ENCODE assay signal across 8 cellular contexts in genomic region chr16:71626018-71626857, GRCh38. TPM values are rescaled to one million over a fixed set of nuclear protein-coding genes. Genes with fewer than 3 reads are reported as not detected.
DNase-seq lines count a peak whose midpoint lies in the region; ATAC-seq, FAIRE-seq and TF ChIP-seq lines count a peak whose summit lies in the region.

A gene with protein sequence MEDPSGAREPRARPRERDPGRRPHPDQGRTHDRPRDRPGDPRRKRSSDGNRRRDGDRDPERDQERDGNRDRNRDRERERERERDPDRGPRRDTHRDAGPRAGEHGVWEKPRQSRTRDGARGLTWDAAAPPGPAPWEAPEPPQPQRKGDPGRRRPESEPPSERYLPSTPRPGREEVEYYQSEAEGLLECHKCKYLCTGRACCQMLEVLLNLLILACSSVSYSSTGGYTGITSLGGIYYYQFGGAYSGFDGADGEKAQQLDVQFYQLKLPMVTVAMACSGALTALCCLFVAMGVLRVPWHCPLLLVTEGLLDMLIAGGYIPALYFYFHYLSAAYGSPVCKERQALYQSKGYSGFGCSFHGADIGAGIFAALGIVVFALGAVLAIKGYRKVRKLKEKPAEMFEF (plus strand): TSS chr16:71626184. CDS start chr16:71626230, 46 bp downstream.

- ATAC-seq in heart left ventricle: peak in 1 of 4 donors; percentile 33
- ATAC-seq in Right ventricle myocardium inferior: no peak
- ATAC-seq in T-helper 17 cell: peak; percentile 36
- no peak for ATAC-seq in HG03520 (IDR thresholded peaks at IDR 0.05; ENCODE audit: unreplicated experiment)
- no peak for ATAC-seq in HG03469 (IDR thresholded peaks at IDR 0.05; ENCODE audit: unreplicated experiment)

- H3K27ac ChIP-seq in heart left ventricle (no peak within 1 kb of the TSS), ectodermal cell (ENCODE audit: insufficient read depth, low read depth, low read length, poor library complexity, severe bottlenecking) (no peak within 1 kb of the TSS), muscle layer of duodenum (ENCODE audit: low read length) (no peak within 1 kb of the TSS)

- no peaks in the 10 kb centered on the region for H3K36me3 Mint-ChIP-seq in T-helper 17 cell (ENCODE audit: low read depth)

- FAIRE-seq in D721Med (lab: Jason Lieb, UNC): no peak

- peaks cover 11% of the 10 kb centered on the region for H3K4me1 Mint-ChIP-seq in T-helper 17 cell

- intact Hi-C loops in heart left ventricle (cut with DNase I): no loop called here
- intact Hi-C loops in Right ventricle myocardium inferior (cut with DNase I): no loop called here

- peaks cover 8 to 65% (median 32%) of the 10 kb centered on the region in 9 donors for H3K27me3 ChIP-seq in heart left ventricle
- H3K27me3 ChIP-seq in ectodermal cell (ENCODE audit: control insufficient read depth, insufficient read depth, low read length, poor library complexity, severe bottlenecking): peaks cover 45% of the 10 kb centered on the region
- no peaks in the 10 kb centered on the region for H3K27me3 ChIP-seq in muscle layer of duodenum (ENCODE audit: low read depth, low read length)

- 1 to 2% (median 1%) methylated on average over 32 to 98 of the region's 98 CpGs for WGBS in heart left ventricle, 4 donors
- WGBS in ectodermal cell, 2 experiments: 1% methylated on average over 98 of the region's 98 CpGs

- peaks cover 11% of the 10 kb centered on the region for H3K27me3 Mint-ChIP-seq in T-helper 17 cell

- DNase-seq in heart left ventricle (no peak), Right ventricle myocardium inferior (ENCODE audit: missing footprints) (no peak), T-helper 17 cell (peak in 2 of 3 donors; percentile 12 to 21), D721Med (ENCODE audit: insufficient read length, low spot score) (no peak)

- H3K9me3 ChIP-seq in heart left ventricle: peaks cover 0 to 9% (median 0%) of the 10 kb centered on the region in 12 donors
- no peaks in the 10 kb centered on the region for H3K9me3 ChIP-seq in T-helper 17 cell (ENCODE audit: control insufficient read depth, low read length, poor library complexity, severe bottlenecking)
- H3K9me3 ChIP-seq in ectodermal cell (ENCODE audit: control insufficient read depth, low read length): no peaks in the 10 kb centered on the region
- peaks cover 0 to 3% of the 10 kb centered on the region in 2 donors for H3K9me3 ChIP-seq in muscle layer of duodenum (ENCODE audit: control insufficient read depth in 1 of 2, low read length in 2 of 2)

- H3K4me3 Mint-ChIP-seq in T-helper 17 cell: peak within 1 kb of the TSS; percentile 63

- no peak for TF ChIP-seq POLR2A in heart left ventricle (IDR thresholded peaks at IDR 0.05)

- H3K36me3 ChIP-seq in heart left ventricle (no peaks in the 10 kb centered on the region), ectodermal cell (ENCODE audit: control insufficient read depth, insufficient read depth, low read length) (no peaks in the 10 kb centered on the region), muscle layer of duodenum (ENCODE audit: control insufficient read depth in 1 of 2, insufficient read depth in 2 of 2, low read length in 2 of 2) (peaks cover 0 to 2% of the 10 kb centered on the region in 2 donors)

- TF ChIP-seq CTCF in heart left ventricle (IDR thresholded peaks at IDR 0.05): no peak
- TF ChIP-seq CTCF in D721Med (IDR thresholded peaks at IDR 0.05; ENCODE audit: insufficient read depth, missing control alignments): no peak

- H3K27ac Mint-ChIP-seq in T-helper 17 cell: no peak within 1 kb of the TSS

- H3K4me3 ChIP-seq in heart left ventricle (peak within 1 kb of the TSS in 11 of 12 donors; percentile 27 to 48 (median 36)), ectodermal cell (ENCODE audit: insufficient read depth, low read depth, low read length) (peak within 1 kb of the TSS; percentile 47), muscle layer of duodenum (ENCODE audit: low read depth in 1 of 2, low read length in 2 of 2) (peak within 1 kb of the TSS; percentile 46 to 68)

- H3K4me1 ChIP-seq in heart left ventricle (peaks cover 0 to 18% (median 10%) of the 10 kb centered on the region in 12 donors), ectodermal cell (ENCODE audit: control insufficient read depth, insufficient read depth, low read length) (peaks cover 7% of the 10 kb centered on the region), muscle layer of duodenum (ENCODE audit: control insufficient read depth in 1 of 2, insufficient read depth in 2 of 2, low read length in 2 of 2) (peaks cover 0 to 12% of the 10 kb centered on the region in 2 donors)

RNA-seq across cellular contexts. Expression of the gene that starts here (rescaled TPM):
- under 1 TPM in 1 of 9 donors, not detected in 8; 0.14 TPM for total RNA-seq in heart left ventricle
- polyA plus RNA-seq in heart left ventricle: not detected
- total RNA-seq in Right ventricle myocardium inferior: not detected
- not detected for total RNA-seq in T-helper 17 cell
- 0.46 TPM for polyA plus RNA-seq in ectodermal cell (2013, experiment 1 of 4)
- polyA plus RNA-seq in ectodermal cell (2013, experiment 2 of 4): 0.68 TPM
- polyA plus RNA-seq in ectodermal cell (2013, experiment 3 of 4): 0.27 TPM
- 0.20 TPM for polyA plus RNA-seq in ectodermal cell (2013, experiment 4 of 4)

Comparison
In these comparisons a context has a peak if more than half of its experiments do, and no peak if none do; other contexts are left out.
1. Peak in DNase-seq and ATAC-seq in T-helper 17 cell; RNA of the gene not detected or under 1 TPM.